In genomic region chr9:93566408-93567270, GRCh38 we compare ENCODE assay signal across 8 cellular contexts. TPM values are rescaled to one million over a fixed set of nuclear protein-coding genes. Genes with fewer than 3 reads are reported as not detected.
DNase-seq lines count a peak whose midpoint lies in the region; ATAC-seq and TF ChIP-seq lines count a peak whose summit lies in the region.

No MANE protein-coding gene starts in this region.

- TF ChIP-seq CTCF in CD4-positive, alpha-beta T cell (IDR thresholded peaks at IDR 0.05): peak; percentile 91
- peak; percentile 98 for TF ChIP-seq CTCF in lower lobe of right lung (IDR thresholded peaks at IDR 0.05)

- CTCF ChIA-PET in CD4-positive, alpha-beta T cell (lab: Charles Lee): interaction anchor here (0.6 to 1.8 kb wide), 20 partner anchors 9 to 1770 kb away, joined by 3 to 13 read pairs (median 4); partner anchors contain the start of genes FAM120AOS, IPPK, NINJ1 and PHF2
- CTCF ChIA-PET in activated CD4-positive, alpha-beta memory T cell treated with anti-CD3 and anti-CD28 coated beads, Interleukin-2, amount 10 ng/mL, durations not matched to agents 7 days and 5 days (lab: Charles Lee): interaction anchor here (0.6 to 2.6 kb wide), 36 partner anchors 9 to 612 kb away, joined by 3 to 22 read pairs (median 4); partner anchors contain the start of genes FAM120AOS and PHF2

- H3K27me3 Mint-ChIP-seq in CD4-positive, alpha-beta T cell: no peaks in the 10 kb centered on the region
- no peaks in the 10 kb centered on the region for H3K27me3 Mint-ChIP-seq in activated CD4-positive, alpha-beta memory T cell treated with anti-CD3 and anti-CD28 coated beads, Interleukin-2, amount 10 ng/mL, durations not matched to agents 7 days and 5 days

- peak; percentile 97 for ATAC-seq in CD4-positive, alpha-beta T cell (ENCODE audit: poor library complexity)
- ATAC-seq in GM19397 (IDR thresholded peaks at IDR 0.05; ENCODE audit: unreplicated experiment) (peak; percentile 97), HG03571 (IDR thresholded peaks at IDR 0.05; ENCODE audit: unreplicated experiment) (peak; percentile 86), lower lobe of right lung (peak; percentile 99 to 100)

- H3K9me3 Mint-ChIP-seq in CD4-positive, alpha-beta T cell: no peaks in the 10 kb centered on the region
- peaks cover 9% of the 10 kb centered on the region for H3K9me3 Mint-ChIP-seq in activated CD4-positive, alpha-beta memory T cell treated with anti-CD3 and anti-CD28 coated beads, Interleukin-2, amount 10 ng/mL, durations not matched to agents 7 days and 5 days

- no peaks in the 10 kb centered on the region for H3K9me3 ChIP-seq in CD4-positive, alpha-beta T cell (ENCODE audit: control insufficient read depth, low read length)
- no peaks in the 10 kb centered on the region for H3K9me3 ChIP-seq in lower lobe of right lung

- H3K4me1 ChIP-seq in lower lobe of right lung: peaks cover 10% of the 10 kb centered on the region

- intact Hi-C loops in CD4-positive, alpha-beta T cell (cut with DNase I, micrococcal nuclease): loop anchor here (1.0 to 10.0 kb wide), 11 partner anchors 10 to 1449 kb away; partner anchors contain the start of genes FAM120AOS (in 2 of the 2), CENPP (in 1 of the 2), IARS1 (in 1 of the 2) and NOL8 (in 1 of the 2)
- intact Hi-C loops in lower lobe of right lung (cut with DNase I): no loop called here

- peak overlapping the region; percentile 90 for H3K27ac Mint-ChIP-seq in CD4-positive, alpha-beta T cell
- H3K27ac Mint-ChIP-seq in activated CD4-positive, alpha-beta memory T cell treated with anti-CD3 and anti-CD28 coated beads, Interleukin-2, amount 10 ng/mL, durations not matched to agents 7 days and 5 days: peak overlapping the region; percentile 81

- peak; percentile 95 to 99 (median 99) for DNase-seq in CD4-positive, alpha-beta T cell
- DNase-seq in NCI-H774 (lab: John Stamatoyannopoulos, UW): peak; percentile 96
- peak; percentile 99 for DNase-seq in activated CD4-positive, alpha-beta memory T cell treated with anti-CD3 and anti-CD28 coated beads, Interleukin-2, amount 10 ng/mL, durations not matched to agents 7 days and 5 days
- DNase-seq in ecto neural progenitor cell (ENCODE audit: low spot score): peak; percentile 99
- DNase-seq in lower lobe of right lung: peak; percentile 99
- DNase-seq in stimulated activated CD4-positive, alpha-beta T cell treated with anti-CD3 and anti-CD28 coated beads, TNF-alpha, amount 100 ng/mL, for 24 hours (ENCODE audit: low read depth in 3 of 3): peak; percentile 99

- H3K27ac ChIP-seq in CD4-positive, alpha-beta T cell (ENCODE audit: low read depth, low read length): peak overlapping the region; percentile 89
- H3K27ac ChIP-seq in lower lobe of right lung: peak overlapping the region; percentile 96

- H3K4me1 Mint-ChIP-seq in CD4-positive, alpha-beta T cell (ENCODE audit: low read depth): peaks cover 10% of the 10 kb centered on the region
- peaks cover 34% of the 10 kb centered on the region for H3K4me1 Mint-ChIP-seq in activated CD4-positive, alpha-beta memory T cell treated with anti-CD3 and anti-CD28 coated beads, Interleukin-2, amount 10 ng/mL, durations not matched to agents 7 days and 5 days

- H3K27me3 ChIP-seq in CD4-positive, alpha-beta T cell (ENCODE audit: control insufficient read depth, insufficient read depth, low read length): no peaks in the 10 kb centered on the region
- no peaks in the 10 kb centered on the region for H3K27me3 ChIP-seq in lower lobe of right lung (ENCODE audit: low read depth)

- H3K36me3 ChIP-seq in lower lobe of right lung: peaks cover 38% of the 10 kb centered on the region

- peaks cover 36% of the 10 kb centered on the region for H3K36me3 Mint-ChIP-seq in CD4-positive, alpha-beta T cell (ENCODE audit: low read depth)
- peaks cover 45% of the 10 kb centered on the region for H3K36me3 Mint-ChIP-seq in activated CD4-positive, alpha-beta memory T cell treated with anti-CD3 and anti-CD28 coated beads, Interleukin-2, amount 10 ng/mL, durations not matched to agents 7 days and 5 days (ENCODE audit: low read depth)

- POLR2A ChIA-PET in CD4-positive, alpha-beta T cell (lab: Charles Lee): interaction anchor here (0.6 to 2.1 kb wide), 26 partner anchors 9 to 897 kb away, joined by 3 to 40 read pairs (median 4); partner anchors contain the start of genes BICD2, FAM120A, FAM120AOS and IPPK
- POLR2A ChIA-PET in activated CD4-positive, alpha-beta memory T cell treated with anti-CD3 and anti-CD28 coated beads, Interleukin-2, amount 10 ng/mL, durations not matched to agents 7 days and 5 days (lab: Charles Lee): interaction anchor here (0.6 to 2.9 kb wide), 25 partner anchors 9 to 614 kb away, joined by 3 to 49 read pairs (median 4); partner anchors contain the start of genes CARD19, FAM120A, FAM120AOS and PHF2

- H3K4me3 Mint-ChIP-seq in CD4-positive, alpha-beta T cell: peak overlapping the region; percentile 88
- peak overlapping the region; percentile 80 for H3K4me3 Mint-ChIP-seq in activated CD4-positive, alpha-beta memory T cell treated with anti-CD3 and anti-CD28 coated beads, Interleukin-2, amount 10 ng/mL, durations not matched to agents 7 days and 5 days

- peak overlapping the region; percentile 71 for H3K4me3 ChIP-seq in lower lobe of right lung

RNA-seq across cellular contexts. Expression of gene PHF2, which starts 9.7 kb away (rescaled TPM):
- 10 to 100 TPM; 27.3 to 28.8 TPM for total RNA-seq in CD4-positive, alpha-beta T cell
- 10 to 100 TPM; 25.5 to 26.8 TPM for total RNA-seq in activated CD4-positive, alpha-beta memory T cell treated with anti-CD3 and anti-CD28 coated beads, Interleukin-2, amount 10 ng/mL, durations not matched to agents 7 days and 5 days
- total RNA-seq in lower lobe of right lung: 39.1 TPM

Comparison
In these comparisons a context has a peak if more than half of its experiments do, and no peak if none do; other contexts are left out.
1. Peak in every context shown above with its lines: DNase-seq, ATAC-seq, H3K4me3 ChIP-seq and H3K27ac ChIP-seq.